ENCODE assay signal across 17 cellular contexts in genomic region chr20:35734374-35734773, GRCh38. TPM values are rescaled to one million over a fixed set of nuclear protein-coding genes. Genes with fewer than 3 reads are reported as not detected.
DNase-seq lines count a peak whose midpoint lies in the region; ATAC-seq, FAIRE-seq and TF ChIP-seq lines count a peak whose summit lies in the region.
"Had no signal": no experiment of that assay in that cellular context is flagged by ENCODE, and none has a peak within 500 bp of the region (broad histone marks: within the 10 kb centered on the region; RNA-seq: fewer than 3 reads in every experiment).

No MANE protein-coding gene starts in this region.

- TF ChIP-seq RAD21 in A549 (conservative IDR thresholded peaks at IDR 0.05 in 1 of 2, IDR thresholded peaks at IDR 0.05 in 1 of 2), result no peak

- peaks cover 92% of the 10 kb centered on the region for H3K36me3 Mint-ChIP-seq in CD4-positive, alpha-beta T cell (ENCODE audit: low read depth)
- H3K36me3 Mint-ChIP-seq in activated T-helper 17 cell treated with anti-CD3 and anti-CD28 coated beads, Interleukin-2, amount 50 U/mL, for 72 hours (ENCODE audit: low read depth), result peaks cover 100% of the 10 kb centered on the region
- peaks cover 18 to 97% (median 51%) of the 10 kb centered on the region in 3 donors for H3K36me3 Mint-ChIP-seq in naive thymus-derived CD8-positive, alpha-beta T cell

- H3K27me3 Mint-ChIP-seq in CD4-positive, alpha-beta T cell, result no peaks in the 10 kb centered on the region
- no peaks in the 10 kb centered on the region for H3K27me3 Mint-ChIP-seq in activated T-helper 17 cell treated with anti-CD3 and anti-CD28 coated beads, Interleukin-2, amount 50 U/mL, for 72 hours
- H3K27me3 Mint-ChIP-seq in naive thymus-derived CD8-positive, alpha-beta T cell, result no peaks in the 10 kb centered on the region

- H3K27ac ChIP-seq in A549, result no peak overlapping the region
- H3K27ac ChIP-seq in CD4-positive, alpha-beta T cell (ENCODE audit: low read depth, low read length), result peak overlapping the region; percentile 13
- H3K27ac ChIP-seq in vagina, result no peak overlapping the region
- no peak overlapping the region for H3K27ac ChIP-seq in testis
- H3K27ac ChIP-seq: pancreas had no signal

- TF ChIP-seq CTCF in A549 (IDR thresholded peaks at IDR 0.05) (no peak), vagina (IDR thresholded peaks at IDR 0.05) (no peak), testis (IDR thresholded peaks at IDR 0.05) (no peak)
- TF ChIP-seq CTCF in CD4-positive, alpha-beta T cell (IDR thresholded peaks at IDR 0.05), result no peak

- H3K4me3 Mint-ChIP-seq in CD4-positive, alpha-beta T cell, result peak overlapping the region; percentile 34
- H3K4me3 Mint-ChIP-seq in activated T-helper 17 cell treated with anti-CD3 and anti-CD28 coated beads, Interleukin-2, amount 50 U/mL, for 72 hours, result peak overlapping the region; percentile 69
- peak overlapping the region; percentile 9 to 75 (median 64) for H3K4me3 Mint-ChIP-seq in naive thymus-derived CD8-positive, alpha-beta T cell

- H3K4me1 Mint-ChIP-seq in CD4-positive, alpha-beta T cell (ENCODE audit: low read depth), result peaks cover 75% of the 10 kb centered on the region
- H3K4me1 Mint-ChIP-seq in activated T-helper 17 cell treated with anti-CD3 and anti-CD28 coated beads, Interleukin-2, amount 50 U/mL, for 72 hours, result peaks cover 36% of the 10 kb centered on the region
- H3K4me1 Mint-ChIP-seq in naive thymus-derived CD8-positive, alpha-beta T cell, result peaks cover 23 to 90% (median 72%) of the 10 kb centered on the region in 4 donors

- H3K36me3 ChIP-seq in vagina, result peaks cover 4 to 92% of the 10 kb centered on the region in 2 donors
- H3K36me3 ChIP-seq in testis (ENCODE audit: low read depth, missing control alignments), result no peaks in the 10 kb centered on the region

- intact Hi-C loops in CD4-positive, alpha-beta T cell (cut with DNase I, micrococcal nuclease), result loop anchor here in 1 of 2 experiments (2.0 to 5.0 kb wide), 2 partner anchors 20 to 153 kb away; no protein-coding TSS in a partner anchor
- intact Hi-C loops in vagina (cut with DNase I), result loop anchor here (10.0 kb wide), 1 partner anchor 150 kb away; no protein-coding TSS in a partner anchor
- intact Hi-C loops in testis (cut with DNase I; ENCODE audit: low total_unique reads), result no loop called here

- DNase-seq in A549 (ENCODE audit: low read depth in 1 of 2, low spot score in 1 of 2), result no peak
- no peak for DNase-seq in CD4-positive, alpha-beta T cell
- DNase-seq in naive thymus-derived CD8-positive, alpha-beta T cell, result peak in 1 of 10 donors; percentile 2
- DNase-seq in vagina (ENCODE audit: extremely low spot score in 2 of 2), result no peak
- no peak for DNase-seq in GM12891 (ENCODE audit: insufficient read length, low spot score)
- no peak for DNase-seq in testis
- DNase-seq: activated CD4-positive, alpha-beta T cell treated with anti-CD3 and anti-CD28 coated beads for 4 hours; C1 segment of cervical spinal cord; caudate nucleus; EL; NCI-H1694 treated with DMSO at 0.1 percent for 48 hours; NCI-H524; pancreas had no signal

- H3K9me3 ChIP-seq in A549 (no peaks in the 10 kb centered on the region), vagina (no peaks in the 10 kb centered on the region), testis (no peaks in the 10 kb centered on the region)
- no peaks in the 10 kb centered on the region for H3K9me3 ChIP-seq in CD4-positive, alpha-beta T cell (ENCODE audit: control insufficient read depth, low read length)
- H3K9me3 ChIP-seq: gastroesophageal sphincter, pancreas had no signal

- H3K27me3 ChIP-seq in CD4-positive, alpha-beta T cell (ENCODE audit: control insufficient read depth, insufficient read depth, low read length), result no peaks in the 10 kb centered on the region
- H3K27me3 ChIP-seq in vagina, result no peaks in the 10 kb centered on the region
- no peaks in the 10 kb centered on the region for H3K27me3 ChIP-seq in testis
- H3K27me3 ChIP-seq: gastroesophageal sphincter, pancreas had no signal

- no peak for ATAC-seq in A549
- ATAC-seq in CD4-positive, alpha-beta T cell (ENCODE audit: poor library complexity), result no peak
- ATAC-seq in activated T-helper 17 cell treated with anti-CD3 and anti-CD28 coated beads, Interleukin-2, amount 50 U/mL, for 72 hours (replicated peaks), result no peak
- no peak for ATAC-seq in naive thymus-derived CD8-positive, alpha-beta T cell
- ATAC-seq: gastroesophageal sphincter, Panc1, pancreas had no signal

- H3K4me3 ChIP-seq in A549 (no peak overlapping the region), vagina (no peak overlapping the region), testis (no peak overlapping the region)
- H3K4me3 ChIP-seq: gastroesophageal sphincter, pancreas had no signal

- POLR2A ChIA-PET in A549 (lab: Yijun Ruan, JAX), result interaction anchor here (1.3 to 2.7 kb wide), 2 partner anchors 8 to 150 kb away, joined by 3 to 11 read pairs; partner anchors contain the start of gene RBM39
- POLR2A ChIA-PET in CD4-positive, alpha-beta T cell (lab: Charles Lee), result interaction anchor here (1.0 to 13.0 kb wide), 6 partner anchors 8 to 35 kb away, joined by 3 to 891 read pairs (median 6); partner anchors contain the start of genes NFS1, PHF20, RBM39 and ROMO1
- POLR2A ChIA-PET in naive thymus-derived CD8-positive, alpha-beta T cell (lab: Charles Lee), result interaction anchor here (0.9 to 1.7 kb wide), 2 partner anchors 38 to 43 kb away, joined by 3 to 5 read pairs; no protein-coding TSS in a partner anchor

- peak overlapping the region; percentile 21 for H3K27ac Mint-ChIP-seq in CD4-positive, alpha-beta T cell
- H3K27ac Mint-ChIP-seq in activated T-helper 17 cell treated with anti-CD3 and anti-CD28 coated beads, Interleukin-2, amount 50 U/mL, for 72 hours, result peak overlapping the region; percentile 75
- peak overlapping the region in 9 of 10 donors; percentile 14 to 79 (median 51) for H3K27ac Mint-ChIP-seq in naive thymus-derived CD8-positive, alpha-beta T cell

- peaks cover 75% of the 10 kb centered on the region for H3K4me1 ChIP-seq in A549
- peaks cover 100% of the 10 kb centered on the region for H3K4me1 ChIP-seq in vagina
- peaks cover 24% of the 10 kb centered on the region for H3K4me1 ChIP-seq in testis

- TF ChIP-seq EP300 in A549 (IDR thresholded peaks at IDR 0.05), result no peak

- CTCF ChIA-PET in A549 (lab: Yijun Ruan, JAX), result interaction anchor here (1.2 kb wide), 1 partner anchor 121 kb away, joined by 4 read pairs; no protein-coding TSS in a partner anchor
- CTCF ChIA-PET in CD4-positive, alpha-beta T cell (lab: Charles Lee), result interaction anchor here (0.8 to 1.2 kb wide), 3 partner anchors 16 to 38 kb away, joined by 3 read pairs; partner anchors contain the start of gene PHF20

- no peak for FAIRE-seq in A549 (lab: Jason Lieb, UNC)
- FAIRE-seq in GM12891 (lab: Jason Lieb, UNC), result no peak
- FAIRE-seq: endothelial cell of umbilical vein, pancreas had no signal

- TF ChIP-seq POLR2A in A549 (IDR thresholded peaks at IDR 0.05; ENCODE audit: low read length) (no peak), vagina (IDR thresholded peaks at IDR 0.05) (no peak), GM12891 (IDR thresholded peaks at IDR 0.05; ENCODE audit: low read depth, low read length) (no peak), testis (IDR thresholded peaks at IDR 0.05) (no peak)

- H3K9me3 Mint-ChIP-seq in CD4-positive, alpha-beta T cell, result no peaks in the 10 kb centered on the region
- H3K9me3 Mint-ChIP-seq in activated T-helper 17 cell treated with anti-CD3 and anti-CD28 coated beads, Interleukin-2, amount 50 U/mL, for 72 hours, result no peaks in the 10 kb centered on the region
- H3K9me3 Mint-ChIP-seq in naive thymus-derived CD8-positive, alpha-beta T cell, result no peaks in the 10 kb centered on the region

- H3K4me2 ChIP-seq in A549, result peak overlapping the region; percentile 33

RNA-seq across cellular contexts. Expression of gene RBM39, which starts 7.7 kb away (rescaled TPM):
- 127 and 264 TPM in 2 replicates for polyA plus RNA-seq in A549 (2011; rRNA removed)
- 38.9 and 39.1 TPM in 2 replicates for polyA plus RNA-seq in A549 (2012; cell fraction: cytosol; rRNA removed)
- 84.4 and 148 TPM in 2 replicates for polyA plus RNA-seq in A549 (2012; cell fraction: nucleus; rRNA removed)
- polyA plus RNA-seq in A549 (2017; fragmentation: RNase III; extraction: RNeasy Plus Mini Kit Qiagen cat#74134 plus additional on column Dnase treatment), result 199 to 212 TPM (median 201 TPM) in 3 replicates
- polyA minus RNA-seq in A549 (2011; rRNA and poly(A)+ RNA removed), result 104 and 116 TPM in 2 replicates
- 1,000 to 10,000 TPM; 1,057 to 1,091 TPM for total RNA-seq in CD4-positive, alpha-beta T cell
- total RNA-seq in activated T-helper 17 cell treated with anti-CD3 and anti-CD28 coated beads, Interleukin-2, amount 50 U/mL, for 72 hours, result 100 to 1,000 TPM; 295 to 359 TPM
- total RNA-seq in naive thymus-derived CD8-positive, alpha-beta T cell, result 100 to 1,000 TPM; 687 to 713 TPM
- polyA plus RNA-seq in naive thymus-derived CD8-positive, alpha-beta T cell, result 100 to 1,000 TPM; 110 to 134 (median 112) TPM
- 370 TPM for total RNA-seq in vagina
- 170 TPM for polyA plus RNA-seq in GM12891 (2012; ENCODE audit: low read depth, missing spikeins)
- total RNA-seq in testis, result 100 to 1,000 TPM; 273 to 278 TPM
- 116 TPM for polyA plus RNA-seq in testis (ENCODE audit: insufficient read depth, low read depth, low replicate concordance)

RNA-seq across cellular contexts. Expression of gene ROMO1, which starts 35.2 kb away (rescaled TPM):
- polyA plus RNA-seq in A549 (2011; rRNA removed) (201 and 204 TPM in 2 replicates), A549 (2017; fragmentation: RNase III; extraction: RNeasy Plus Mini Kit Qiagen cat#74134 plus additional on column Dnase treatment) (365 to 430 TPM (median 425 TPM) in 3 replicates), testis (ENCODE audit: insufficient read depth, low read depth, low replicate concordance) (160 TPM)
- 974 and 1,231 TPM in 2 replicates for polyA plus RNA-seq in A549 (2012; cell fraction: cytosol; rRNA removed)
- 655 and 1,009 TPM in 2 replicates for polyA plus RNA-seq in A549 (2012; cell fraction: nucleus; rRNA removed)
- polyA minus RNA-seq in A549 (2011; rRNA and poly(A)+ RNA removed), result 20.8 and 23.3 TPM in 2 replicates
- 10 to 100 TPM; 32.9 to 35.8 TPM for total RNA-seq in CD4-positive, alpha-beta T cell
- total RNA-seq in activated T-helper 17 cell treated with anti-CD3 and anti-CD28 coated beads, Interleukin-2, amount 50 U/mL, for 72 hours, result 100 to 1,000 TPM in 1 of 2 donors, 10 to 100 TPM in 1; 93.0 to 134 TPM
- 10 to 100 TPM; 39.7 to 40.3 TPM for total RNA-seq in naive thymus-derived CD8-positive, alpha-beta T cell
- 100 to 1,000 TPM; 305 to 421 (median 381) TPM for polyA plus RNA-seq in naive thymus-derived CD8-positive, alpha-beta T cell
- total RNA-seq in vagina (248 TPM), testis (100 to 1,000 TPM; 200 to 276 TPM)
- 268 TPM for polyA plus RNA-seq in GM12891 (2012; ENCODE audit: low read depth, missing spikeins)

RNA-seq across cellular contexts. Expression of gene NFS1, which starts 35.2 kb away (rescaled TPM):
- 50.5 and 72.0 TPM in 2 replicates for polyA plus RNA-seq in A549 (2011; rRNA removed)
- 69.8 and 103 TPM in 2 replicates for polyA plus RNA-seq in A549 (2012; cell fraction: cytosol; rRNA removed)
- 47.8 and 55.9 TPM in 2 replicates for polyA plus RNA-seq in A549 (2012; cell fraction: nucleus; rRNA removed)
- polyA plus RNA-seq in A549 (2017; fragmentation: RNase III; extraction: RNeasy Plus Mini Kit Qiagen cat#74134 plus additional on column Dnase treatment), result 39.2 to 44.0 TPM (median 39.5 TPM) in 3 replicates
- 29.8 and 35.3 TPM in 2 replicates for polyA minus RNA-seq in A549 (2011; rRNA and poly(A)+ RNA removed)
- total RNA-seq in CD4-positive, alpha-beta T cell, result 10 to 100 TPM; 10.6 to 11.5 TPM
- 10 to 100 TPM; 41.1 to 49.2 TPM for total RNA-seq in activated T-helper 17 cell treated with anti-CD3 and anti-CD28 coated beads, Interleukin-2, amount 50 U/mL, for 72 hours
- 10 to 100 TPM; 24.8 to 25.5 TPM for total RNA-seq in naive thymus-derived CD8-positive, alpha-beta T cell
- polyA plus RNA-seq in naive thymus-derived CD8-positive, alpha-beta T cell, result 10 to 100 TPM in 2 of 3 donors, 1 to 10 TPM in 1; 8.6 to 16.6 (median 14.1) TPM
- 15.2 TPM for total RNA-seq in vagina
- 23.4 TPM for polyA plus RNA-seq in GM12891 (2012; ENCODE audit: low read depth, missing spikeins)
- total RNA-seq in testis, result 10 to 100 TPM; 84.1 to 90.6 TPM
- polyA plus RNA-seq in testis (ENCODE audit: insufficient read depth, low read depth, low replicate concordance), result 86.6 TPM

RNA-seq across cellular contexts. Expression of gene PHF20, which starts 37.4 kb away (rescaled TPM):
- polyA plus RNA-seq in A549 (2011; rRNA removed), result 27.9 and 32.8 TPM in 2 replicates
- 18.6 and 19.1 TPM in 2 replicates for polyA plus RNA-seq in A549 (2012; cell fraction: cytosol; rRNA removed)
- 19.9 and 33.1 TPM in 2 replicates for polyA plus RNA-seq in A549 (2012; cell fraction: nucleus; rRNA removed)
- polyA plus RNA-seq in A549 (2017; fragmentation: RNase III; extraction: RNeasy Plus Mini Kit Qiagen cat#74134 plus additional on column Dnase treatment), result 23.8 to 24.9 TPM (median 24.0 TPM) in 3 replicates
- polyA minus RNA-seq in A549 (2011; rRNA and poly(A)+ RNA removed), result 30.8 and 40.1 TPM in 2 replicates
- 100 to 1,000 TPM; 119 to 126 TPM for total RNA-seq in CD4-positive, alpha-beta T cell
- 10 to 100 TPM; 70.3 to 73.0 TPM for total RNA-seq in activated T-helper 17 cell treated with anti-CD3 and anti-CD28 coated beads, Interleukin-2, amount 50 U/mL, for 72 hours
- total RNA-seq in naive thymus-derived CD8-positive, alpha-beta T cell, result 10 to 100 TPM; 79.0 to 82.8 TPM
- polyA plus RNA-seq in naive thymus-derived CD8-positive, alpha-beta T cell, result 100 to 1,000 TPM; 114 to 135 (median 125) TPM
- 37.3 TPM for total RNA-seq in vagina
- 38.6 TPM for polyA plus RNA-seq in GM12891 (2012; ENCODE audit: low read depth, missing spikeins)
- 100 to 1,000 TPM in 1 of 2 donors, 10 to 100 TPM in 1; 59.8 to 108 TPM for total RNA-seq in testis
- polyA plus RNA-seq in testis (ENCODE audit: insufficient read depth, low read depth, low replicate concordance), result 76.1 TPM

Comparison
In these comparisons a context has a peak if more than half of its experiments do, and no peak if none do; other contexts are left out.
1. H3K27ac Mint-ChIP-seq: peak in every context shown above with its lines; median percentile 75 in activated T-helper 17 cell treated with anti-CD3 and anti-CD28 coated beads, Interleukin-2, amount 50 U/mL, for 72 hours; 51 in naive thymus-derived CD8-positive, alpha-beta T cell; 21 in CD4-positive, alpha-beta T cell.